ENCODE assay signal across 8 cellular contexts in genomic region chr7:130884437-130885417, GRCh38.
A peak's percentile ranks its signal among the peaks of the same experiment; 100 is the strongest.
DNase-seq lines count a peak whose midpoint lies in the region; ATAC-seq, FAIRE-seq and TF ChIP-seq lines count a peak whose summit lies in the region.

No MANE protein-coding gene starts in this region.

- peak overlapping the region; percentile 73 to 81 for H3K27ac ChIP-seq in kidney (ENCODE audit: low read depth in 2 of 2, low read length in 2 of 2)
- peak overlapping the region in 3 of 4 donors; percentile 22 to 50 (median 33) for H3K27ac ChIP-seq in transverse colon

- H3K36me3 Mint-ChIP-seq in activated T-helper 17 cell treated with anti-CD3 and anti-CD28 coated beads, Interleukin-2, amount 50 U/mL, for 72 hours (ENCODE audit: low read depth), result peaks cover 100% of the 10 kb centered on the region

- H3K4me1 ChIP-seq in kidney (ENCODE audit: control insufficient read depth in 1 of 2, insufficient read depth in 1 of 2, low read depth in 1 of 2, low read length in 2 of 2) (peaks cover 46 to 70% of the 10 kb centered on the region in 2 donors), transverse colon (peaks cover 4 to 51% (median 46%) of the 10 kb centered on the region in 4 donors)

- in situ Hi-C loops in transverse colon (cut with MboI; ENCODE audit: low pct_ligation_motif_present in 1 of 4, low pct_unique_long_range_greater_than_20kb in 1 of 4, low sequenced_read_pairs in 3 of 4), result loop anchor here in 2 of 4 donors (25.0 kb wide), 3 partner anchors 153 to 528 kb away; no protein-coding TSS in a partner anchor

- no peaks in the 10 kb centered on the region for H3K27me3 ChIP-seq in transverse colon

- H3K9ac ChIP-seq in kidney (ENCODE audit: low read length in 2 of 2), result peak overlapping the region; percentile 14 to 27

- H3K27me3 Mint-ChIP-seq in activated T-helper 17 cell treated with anti-CD3 and anti-CD28 coated beads, Interleukin-2, amount 50 U/mL, for 72 hours, result no peaks in the 10 kb centered on the region

- WGBS in transverse colon (ENCODE audit: low coverage in 1 of 2), 2 donors, result 52 to 55% methylated on average over 3 to 21 of the region's 21 CpGs

- H3K9me3 ChIP-seq in kidney (ENCODE audit: control insufficient read depth in 1 of 2, low read length in 2 of 2) (no peaks in the 10 kb centered on the region), transverse colon (no peaks in the 10 kb centered on the region)

- peak overlapping the region; percentile 66 for H3K27ac Mint-ChIP-seq in activated T-helper 17 cell treated with anti-CD3 and anti-CD28 coated beads, Interleukin-2, amount 50 U/mL, for 72 hours

- peak; percentile 63 for DNase-seq in activated effector memory CD4-positive, alpha-beta T cell treated with anti-CD3 and anti-CD28 coated beads, Interleukin-2, amount 50 U/mL, for 16 hours
- no peak for DNase-seq in activated effector memory CD4-positive, alpha-beta T cell treated with Interleukin-2 at 50 U/mL for 16 hours
- no peak for DNase-seq in kidney
- DNase-seq in transverse colon, result no peak
- no peak for DNase-seq in T-helper 9 cell

- ATAC-seq in activated T-helper 17 cell treated with anti-CD3 and anti-CD28 coated beads, Interleukin-2, amount 50 U/mL, for 72 hours (replicated peaks), result no peak
- no peak for ATAC-seq in HG03521 (IDR thresholded peaks at IDR 0.05; ENCODE audit: unreplicated experiment)
- no peak for ATAC-seq in HG03097 (IDR thresholded peaks at IDR 0.05; ENCODE audit: low FRiP score, unreplicated experiment)

- H3K36me3 ChIP-seq in kidney (ENCODE audit: control insufficient read depth in 1 of 2, insufficient read depth in 2 of 2, low read length in 2 of 2) (peaks cover 23 to 24% of the 10 kb centered on the region in 2 donors), transverse colon (peaks cover 0 to 48% (median 9%) of the 10 kb centered on the region in 4 donors)

- no peak for TF ChIP-seq POLR2A in transverse colon (IDR thresholded peaks at IDR 0.05)

- H3K4me3 ChIP-seq in kidney (ENCODE audit: low read length in 2 of 2) (peak overlapping the region; percentile 15 to 27), transverse colon (no peak overlapping the region)

- TF ChIP-seq CTCF in kidney (IDR thresholded peaks at IDR 0.05; ENCODE audit: borderline replicate concordance, extremely low read depth, insufficient read depth), result no peak
- no peak for TF ChIP-seq CTCF in transverse colon (IDR thresholded peaks at IDR 0.05)

- no peak for FAIRE-seq in kidney (lab: Jason Lieb, UNC)

- no peak for TF ChIP-seq EP300 in transverse colon (IDR thresholded peaks at IDR 0.05; ENCODE audit: low read depth)

- no peak overlapping the region for H3K4me3 Mint-ChIP-seq in activated T-helper 17 cell treated with anti-CD3 and anti-CD28 coated beads, Interleukin-2, amount 50 U/mL, for 72 hours

- H3K9me3 Mint-ChIP-seq in activated T-helper 17 cell treated with anti-CD3 and anti-CD28 coated beads, Interleukin-2, amount 50 U/mL, for 72 hours, result no peaks in the 10 kb centered on the region

- intact Hi-C loops in kidney (cut with DNase I), result no loop called here
- intact Hi-C loops in transverse colon (cut with DNase I; ENCODE audit: low total_unique reads), result no loop called here

- peaks cover 19% of the 10 kb centered on the region for H3K4me1 Mint-ChIP-seq in activated T-helper 17 cell treated with anti-CD3 and anti-CD28 coated beads, Interleukin-2, amount 50 U/mL, for 72 hours

Comparison
In these comparisons a context has a peak if more than half of its experiments do, and no peak if none do; other contexts are left out.
1. H3K4me3 ChIP-seq: peak in kidney (2 of 2); none in transverse colon (0 of 4).